Comparison of ENCODE assay signal across 19 cellular contexts in the genomic region with DNA sequence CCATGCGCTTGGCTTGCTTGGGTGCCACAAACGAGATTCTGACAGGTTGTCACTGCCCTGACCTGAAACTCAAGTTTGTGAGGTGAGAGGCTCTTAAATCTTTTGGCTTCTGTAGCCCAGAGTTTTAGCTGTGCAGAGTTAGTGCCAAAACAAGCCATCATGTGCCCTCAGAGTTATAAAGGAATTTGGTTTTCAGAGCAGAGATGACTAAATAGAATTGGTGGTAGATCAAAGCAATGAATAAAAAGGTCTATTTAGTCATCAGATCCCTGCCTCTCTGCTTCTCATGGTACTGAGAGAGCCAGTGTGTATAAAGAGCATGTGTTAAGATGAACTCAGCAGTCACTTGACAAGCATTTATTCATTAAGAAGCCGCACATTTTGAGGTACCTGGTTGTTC.
A peak's percentile ranks its signal among the peaks of the same experiment; 100 is the strongest.
DNase-seq lines count a peak whose midpoint lies in the region; ATAC-seq and TF ChIP-seq lines count a peak whose summit lies in the region.
"Had no signal": no experiment of that assay in that cellular context is flagged by ENCODE, and none has a peak within 500 bp of the region (broad histone marks: within the 10 kb centered on the region; RNA-seq: fewer than 3 reads in every experiment).

No MANE protein-coding gene starts in this region.

- no peak for TF ChIP-seq POLR2A in heart left ventricle (IDR thresholded peaks at IDR 0.05)

- 58 to 78% (median 67%) methylated on average over 3 of the region's 3 CpGs for WGBS in heart left ventricle, 4 donors

- no peak overlapping the region for H3K27ac Mint-ChIP-seq in activated naive CD4-positive, alpha-beta T cell treated with anti-CD3 and anti-CD28 coated beads for 36 hours

- no peaks in the 10 kb centered on the region for H3K36me3 Mint-ChIP-seq in activated naive CD4-positive, alpha-beta T cell treated with anti-CD3 and anti-CD28 coated beads for 36 hours (ENCODE audit: low read depth)

- no peaks in the 10 kb centered on the region for H3K9me3 ChIP-seq in ascending aorta
- H3K9me3 ChIP-seq in heart left ventricle, result no peaks in the 10 kb centered on the region
- H3K9me3 ChIP-seq: A549, mucosa of descending colon, ovary, Peyer's patch, thyroid gland had no signal

- no peaks in the 10 kb centered on the region for H3K4me1 Mint-ChIP-seq in activated naive CD4-positive, alpha-beta T cell treated with anti-CD3 and anti-CD28 coated beads for 36 hours (ENCODE audit: low read depth)

- in situ Hi-C loops in brain microvascular endothelial cell (cut with HindIII; ENCODE audit: low pct_ligation_motif_present, low sequenced_read_pairs), result no loop called here

- H3K27me3 Mint-ChIP-seq in activated naive CD4-positive, alpha-beta T cell treated with anti-CD3 and anti-CD28 coated beads for 36 hours (ENCODE audit: low read depth), result peaks cover 16% of the 10 kb centered on the region

- H3K4me1 ChIP-seq in ascending aorta (peaks cover 0 to 21% of the 10 kb centered on the region in 2 donors), heart left ventricle (peaks cover 0 to 21% (median 0%) of the 10 kb centered on the region in 12 donors)
- H3K4me1 ChIP-seq: A549, Peyer's patch had no signal

- TF ChIP-seq CTCF in ascending aorta (IDR thresholded peaks at IDR 0.05), result no peak
- TF ChIP-seq CTCF in heart left ventricle (IDR thresholded peaks at IDR 0.05), result no peak
- no peak for TF ChIP-seq CTCF in brain microvascular endothelial cell (IDR thresholded peaks at IDR 0.05; ENCODE audit: low read depth, low read length, missing control alignments)

- H3K27ac ChIP-seq in ascending aorta (peak overlapping the region; percentile 49 to 61), heart left ventricle (peak overlapping the region in 1 of 12 donors; percentile 34), brain microvascular endothelial cell (no peak overlapping the region)
- H3K27ac ChIP-seq: A549, epithelial cell of prostate, ovary, Peyer's patch, thyroid gland had no signal

- H3K27me3 ChIP-seq in ascending aorta (no peaks in the 10 kb centered on the region), heart left ventricle (no peaks in the 10 kb centered on the region), brain microvascular endothelial cell (replicated peaks) (no peaks in the 10 kb centered on the region)
- H3K27me3 ChIP-seq: ovary, Peyer's patch, thyroid gland had no signal

- intact Hi-C loops in Right ventricle myocardium superior (cut with DNase I), result no loop called here
- intact Hi-C loops in cardiac septum (cut with DNase I), result loop anchor here (5.0 to 10.0 kb wide), 2 partner anchors 161 to 231 kb away; no protein-coding TSS in a partner anchor
- intact Hi-C loops in ascending aorta (cut with DNase I), result loop anchor here (5.0 to 10.0 kb wide), 7 partner anchors 61 to 1351 kb away; partner anchors contain the start of genes CDIN1 and MEIS2
- intact Hi-C loops in heart left ventricle (cut with DNase I), result loop anchor here in 8 of 10 donors (2.0 to 10.0 kb wide), 6 partner anchors 159 to 741 kb away; no protein-coding TSS in a partner anchor
- intact Hi-C loops in activated naive CD4-positive, alpha-beta T cell treated with anti-CD3 and anti-CD28 coated beads for 36 hours (cut with micrococcal nuclease), result loop anchor here (2.0 to 10.0 kb wide), 3 partner anchors 231 to 1351 kb away; partner anchors contain the start of gene MEIS2

- no peak for DNase-seq in Right ventricle myocardium superior
- DNase-seq in cardiac septum (ENCODE audit: low spot score), result no peak
- DNase-seq in ascending aorta (ENCODE audit: low spot score in 2 of 2), result no peak
- DNase-seq in heart left ventricle, result no peak
- no peak for DNase-seq in activated naive CD4-positive, alpha-beta T cell treated with anti-CD3 and anti-CD28 coated beads for 36 hours
- DNase-seq in brain microvascular endothelial cell, result no peak
- DNase-seq in DMS79 (lab: John Stamatoyannopoulos, UW), result no peak
- DNase-seq: activated CD4-positive, alpha-beta T cell treated with anti-CD3 and anti-CD28 coated beads, Interleukin-2, amount 50 U/mL, for 1 hour; activated effector memory CD4-positive, alpha-beta T cell treated with Interleukin-2 at 50 U/mL for 16 hours; cerebellar nuclear complex; DMS 273 treated with DMSO at 0.1 percent for 48 hours; mucosa of descending colon; NCI-H446 treated with DMSO at 0.1 percent for 48 hours; ovary; Peyer's patch; thyroid gland had no signal

- ATAC-seq in Right ventricle myocardium superior (ENCODE audit: poor library complexity) (peak; percentile 75), heart left ventricle (peak in 3 of 4 donors; percentile 28 to 52 (median 38)), HG02588 (IDR thresholded peaks at IDR 0.05; ENCODE audit: unreplicated experiment) (no peak)
- ATAC-seq: A549, mucosa of descending colon had no signal

- no peak overlapping the region for H3K4me3 Mint-ChIP-seq in activated naive CD4-positive, alpha-beta T cell treated with anti-CD3 and anti-CD28 coated beads for 36 hours

- H3K36me3 ChIP-seq in ascending aorta (no peaks in the 10 kb centered on the region), heart left ventricle (no peaks in the 10 kb centered on the region), brain microvascular endothelial cell (replicated peaks) (no peaks in the 10 kb centered on the region)
- H3K36me3 ChIP-seq: ovary, Peyer's patch, thyroid gland had no signal

- no peaks in the 10 kb centered on the region for H3K9me3 Mint-ChIP-seq in activated naive CD4-positive, alpha-beta T cell treated with anti-CD3 and anti-CD28 coated beads for 36 hours

- H3K4me3 ChIP-seq in ascending aorta (no peak overlapping the region), heart left ventricle (no peak overlapping the region), brain microvascular endothelial cell (ENCODE audit: low read depth, low read length) (no peak overlapping the region)
- H3K4me3 ChIP-seq: A549, mucosa of descending colon, ovary, Peyer's patch, thyroid gland had no signal

- CTCF ChIA-PET in activated naive CD4-positive, alpha-beta T cell treated with anti-CD3 and anti-CD28 coated beads for 36 hours (lab: Charles Lee), result interaction anchor here (1.0 kb wide), 1 partner anchor 17 kb away, joined by 3 read pairs; no protein-coding TSS in a partner anchor
